28 cellular contexts compared by ENCODE assay signal in genomic region chr5:37075399-37075950, GRCh38.
"Had no signal": no experiment of that assay in that cellular context is flagged by ENCODE, and none has a peak within 500 bp of the region (broad histone marks: within the 10 kb centered on the region; RNA-seq: fewer than 3 reads in every experiment).

No MANE protein-coding gene starts in this region.

- H3K27me3 Mint-ChIP-seq: activated CD4-positive, alpha-beta memory T cell treated with anti-CD3 and anti-CD28 coated beads, Interleukin-2, amount 10 ng/mL, durations not matched to agents 7 days and 5 days; activated CD4-positive, alpha-beta T cell treated with anti-CD3 and anti-CD28 coated beads, Interleukin-2, amount 10 ng/mL, durations not matched to agents 7 days and 5 days; activated naive CD4-positive, alpha-beta T cell treated with anti-CD3 and anti-CD28 coated beads, Interleukin-2, amount 10 ng/mL, durations not matched to agents 7 days and 5 days; activated naive CD8-positive, alpha-beta T cell treated with anti-CD3 and anti-CD28 coated beads, Interleukin-2, amount 10 ng/mL, durations not matched to agents 7 days and 5 days; activated T-cell treated with anti-CD3 and anti-CD28 coated beads, Interleukin-2, amount 50 U/mL, for 24 hours; central memory CD8-positive, alpha-beta T cell; effector memory CD8-positive, alpha-beta T cell had no signal

- H3K4me3 ChIP-seq: ascending aorta, esophagus muscularis mucosa had no signal

- H3K4me1 Mint-ChIP-seq: activated CD4-positive, alpha-beta memory T cell treated with anti-CD3 and anti-CD28 coated beads, Interleukin-2, amount 10 ng/mL, durations not matched to agents 7 days and 5 days; activated CD4-positive, alpha-beta T cell treated with anti-CD3 and anti-CD28 coated beads, Interleukin-2, amount 10 ng/mL, durations not matched to agents 7 days and 5 days; activated naive CD4-positive, alpha-beta T cell treated with anti-CD3 and anti-CD28 coated beads, Interleukin-2, amount 10 ng/mL, durations not matched to agents 7 days and 5 days; activated naive CD8-positive, alpha-beta T cell treated with anti-CD3 and anti-CD28 coated beads, Interleukin-2, amount 10 ng/mL, durations not matched to agents 7 days and 5 days; central memory CD8-positive, alpha-beta T cell had no signal

- H3K27me3 ChIP-seq: ascending aorta, brain microvascular endothelial cell, esophagus muscularis mucosa had no signal

- H3K4me1 ChIP-seq: ascending aorta had no signal

- H3K9me3 ChIP-seq: ascending aorta, esophagus muscularis mucosa had no signal

- FAIRE-seq: bronchial epithelial cell, colon, frontal cortex had no signal

- H3K4me3 Mint-ChIP-seq: activated CD4-positive, alpha-beta memory T cell treated with anti-CD3 and anti-CD28 coated beads, Interleukin-2, amount 10 ng/mL, durations not matched to agents 7 days and 5 days; activated CD4-positive, alpha-beta T cell treated with anti-CD3 and anti-CD28 coated beads, Interleukin-2, amount 10 ng/mL, durations not matched to agents 7 days and 5 days; activated naive CD4-positive, alpha-beta T cell treated with anti-CD3 and anti-CD28 coated beads, Interleukin-2, amount 10 ng/mL, durations not matched to agents 7 days and 5 days; activated naive CD8-positive, alpha-beta T cell treated with anti-CD3 and anti-CD28 coated beads, Interleukin-2, amount 10 ng/mL, durations not matched to agents 7 days and 5 days; activated T-cell treated with anti-CD3 and anti-CD28 coated beads, Interleukin-2, amount 50 U/mL, for 24 hours; activated T-cell treated with anti-CD3 and anti-CD28 coated beads, Interleukin-2, amount 50 U/mL, for 72 hours; central memory CD8-positive, alpha-beta T cell; effector memory CD8-positive, alpha-beta T cell had no signal

- H3K27ac ChIP-seq: ascending aorta, brain microvascular endothelial cell, esophagus muscularis mucosa had no signal

- DNase-seq: activated CD4-positive, alpha-beta memory T cell treated with anti-CD3 and anti-CD28 coated beads, Interleukin-2, amount 10 ng/mL, durations not matched to agents 7 days and 5 days; activated CD4-positive, alpha-beta T cell treated with anti-CD3 and anti-CD28 coated beads for 1 hour; activated CD4-positive, alpha-beta T cell treated with anti-CD3 and anti-CD28 coated beads for 4 hours; activated CD4-positive, alpha-beta T cell treated with anti-CD3 and anti-CD28 coated beads, Interleukin-2, amount 10 ng/mL, durations not matched to agents 7 days and 5 days; activated CD4-positive, alpha-beta T cell treated with anti-CD3 and anti-CD28 coated beads, Interleukin-2, amount 50 U/mL, for 4 hours; activated CD8-positive, alpha-beta memory T cell treated with anti-CD3 and anti-CD28 coated beads, Interleukin-2, amount 50 U/mL, for 48 hours; activated gamma-delta T cell; activated naive CD4-positive, alpha-beta T cell; activated naive CD4-positive, alpha-beta T cell treated with anti-CD3 and anti-CD28 coated beads, Interleukin-2, amount 10 ng/mL, durations not matched to agents 7 days and 5 days; activated naive CD8-positive, alpha-beta T cell treated with anti-CD3 and anti-CD28 coated beads, Interleukin-2, amount 10 ng/mL, durations not matched to agents 7 days and 5 days; activated T-cell treated with anti-CD3 and anti-CD28 coated beads for 4 hours; activated T-cell treated with anti-CD3 and anti-CD28 coated beads, Interleukin-2, amount 50 U/mL, for 24 hours; activated T-cell treated with anti-CD3 and anti-CD28 coated beads, Interleukin-2, amount 50 U/mL, for 72 hours; brain microvascular endothelial cell; cortex of kidney; dermis blood vessel endothelial cell; effector CD4-positive, alpha-beta T cell; effector memory CD8-positive, alpha-beta T cell; foreskin fibroblast; head of caudate nucleus; T-helper 2 cell had no signal

- H3K27ac Mint-ChIP-seq: activated CD4-positive, alpha-beta memory T cell treated with anti-CD3 and anti-CD28 coated beads, Interleukin-2, amount 10 ng/mL, durations not matched to agents 7 days and 5 days; activated CD4-positive, alpha-beta T cell treated with anti-CD3 and anti-CD28 coated beads, Interleukin-2, amount 10 ng/mL, durations not matched to agents 7 days and 5 days; activated naive CD4-positive, alpha-beta T cell treated with anti-CD3 and anti-CD28 coated beads, Interleukin-2, amount 10 ng/mL, durations not matched to agents 7 days and 5 days; activated naive CD4-positive, alpha-beta T cell treated with anti-CD3 and anti-CD28 coated beads, Interleukin-2, amount 50 U/mL, for 72 hours; activated naive CD8-positive, alpha-beta T cell treated with anti-CD3 and anti-CD28 coated beads, Interleukin-2, amount 10 ng/mL, durations not matched to agents 7 days and 5 days; activated T-cell treated with anti-CD3 and anti-CD28 coated beads, Interleukin-2, amount 50 U/mL, for 24 hours; activated T-cell treated with anti-CD3 and anti-CD28 coated beads, Interleukin-2, amount 50 U/mL, for 72 hours; effector memory CD8-positive, alpha-beta T cell had no signal

- H3K9me3 Mint-ChIP-seq: activated CD4-positive, alpha-beta memory T cell treated with anti-CD3 and anti-CD28 coated beads, Interleukin-2, amount 10 ng/mL, durations not matched to agents 7 days and 5 days; activated CD4-positive, alpha-beta T cell treated with anti-CD3 and anti-CD28 coated beads, Interleukin-2, amount 10 ng/mL, durations not matched to agents 7 days and 5 days; activated naive CD4-positive, alpha-beta T cell treated with anti-CD3 and anti-CD28 coated beads, Interleukin-2, amount 10 ng/mL, durations not matched to agents 7 days and 5 days; activated naive CD4-positive, alpha-beta T cell treated with anti-CD3 and anti-CD28 coated beads, Interleukin-2, amount 50 U/mL, for 72 hours; activated naive CD8-positive, alpha-beta T cell treated with anti-CD3 and anti-CD28 coated beads, Interleukin-2, amount 10 ng/mL, durations not matched to agents 7 days and 5 days; activated T-cell treated with anti-CD3 and anti-CD28 coated beads, Interleukin-2, amount 50 U/mL, for 24 hours; activated T-cell treated with anti-CD3 and anti-CD28 coated beads, Interleukin-2, amount 50 U/mL, for 72 hours; central memory CD8-positive, alpha-beta T cell; effector memory CD8-positive, alpha-beta T cell had no signal

- ATAC-seq: activated naive CD4-positive, alpha-beta T cell treated with anti-CD3 and anti-CD28 coated beads, Interleukin-2, amount 50 U/mL, for 72 hours; activated T-cell treated with anti-CD3 and anti-CD28 coated beads, Interleukin-2, amount 50 U/mL, for 72 hours; effector memory CD8-positive, alpha-beta T cell had no signal
